Comparison of ENCODE assay signal across 22 cellular contexts in genomic region chr9:70382046-70382708, GRCh38. TPM values are rescaled to one million over a fixed set of nuclear protein-coding genes. Genes with fewer than 3 reads are reported as not detected.
A peak's percentile ranks its signal among the peaks of the same experiment; 100 is the strongest.
DNase-seq lines count a peak whose midpoint lies in the region; ATAC-seq and TF ChIP-seq lines count a peak whose summit lies in the region.
"Had no signal": no experiment of that assay in that cellular context is flagged by ENCODE, and none has a peak within 500 bp of the region (broad histone marks: within the 10 kb centered on the region; RNA-seq: fewer than 3 reads in every experiment).

No MANE protein-coding gene starts in this region.

- H3K36me3 Mint-ChIP-seq in effector memory CD8-positive, alpha-beta T cell (ENCODE audit: insufficient read depth): peaks cover 45% of the 10 kb centered on the region
- H3K36me3 Mint-ChIP-seq in osteocyte (ENCODE audit: unreplicated experiment): peaks cover 42% of the 10 kb centered on the region

- no peaks in the 10 kb centered on the region for H3K27me3 Mint-ChIP-seq in effector memory CD8-positive, alpha-beta T cell
- H3K27me3 Mint-ChIP-seq in osteocyte (ENCODE audit: unreplicated experiment): no peaks in the 10 kb centered on the region
- H3K27me3 Mint-ChIP-seq: CD4-positive, alpha-beta T cell had no signal

- no peak overlapping the region for H3K27ac ChIP-seq in left ventricle myocardium inferior (replicated peaks)
- H3K27ac ChIP-seq: 22Rv1, BLaER1 had no signal

- H3K9me3 Mint-ChIP-seq in effector memory CD8-positive, alpha-beta T cell: no peaks in the 10 kb centered on the region
- H3K9me3 Mint-ChIP-seq in osteocyte (ENCODE audit: unreplicated experiment): no peaks in the 10 kb centered on the region
- H3K9me3 Mint-ChIP-seq: CD4-positive, alpha-beta T cell had no signal

- H3K4me1 ChIP-seq in left ventricle myocardium inferior: peaks cover 63% of the 10 kb centered on the region
- H3K4me1 ChIP-seq: BLaER1 had no signal

- TF ChIP-seq CTCF in left ventricle myocardium inferior (IDR thresholded peaks at IDR 0.05; ENCODE audit: borderline replicate concordance) (no peak), osteocyte (IDR thresholded peaks at IDR 0.05) (no peak)

- no peak overlapping the region for H3K4me3 Mint-ChIP-seq in effector memory CD8-positive, alpha-beta T cell
- no peak overlapping the region for H3K4me3 Mint-ChIP-seq in osteocyte (ENCODE audit: unreplicated experiment)
- H3K4me3 Mint-ChIP-seq: CD4-positive, alpha-beta T cell had no signal

- intact Hi-C loops in Right ventricle myocardium superior (cut with DNase I) (no loop called here), left ventricle myocardium inferior (cut with micrococcal nuclease) (no loop called here)

- peaks cover 28% of the 10 kb centered on the region for H3K36me3 ChIP-seq in left ventricle myocardium inferior

- H3K27me3 ChIP-seq in left ventricle myocardium inferior (ENCODE audit: low read depth): no peaks in the 10 kb centered on the region
- H3K27me3 ChIP-seq: BLaER1 had no signal

- H3K9me3 ChIP-seq in left ventricle myocardium inferior (replicated peaks): no peaks in the 10 kb centered on the region
- H3K9me3 ChIP-seq: BLaER1 had no signal

- no peak for DNase-seq in Right ventricle myocardium superior
- no peak for DNase-seq in left ventricle myocardium inferior
- no peak for DNase-seq in effector memory CD8-positive, alpha-beta T cell
- DNase-seq in osteocyte (ENCODE audit: extremely low spot score, unreplicated experiment): no peak
- no peak for DNase-seq in islet precursor cell
- DNase-seq in NCI-H1048 (lab: John Stamatoyannopoulos, UW): no peak
- no peak for DNase-seq in NCI-H128 (lab: John Stamatoyannopoulos, UW; ENCODE audit: unreplicated experiment)
- DNase-seq: ACHN; CD4-positive, alpha-beta T cell; COR-L47; IMR-90; Karpas-422; NCI-H1417 treated with DMSO at 0.1 percent for 48 hours; NCI-H187; NCI-H2107; NCI-H446 treated with DMSO at 0.1 percent for 48 hours; NCI-H526 treated with DMSO at 0.1 percent for 48 hours; OCI-M1 had no signal

- peak overlapping the region; percentile 49 to 75 for H3K27ac Mint-ChIP-seq in effector memory CD8-positive, alpha-beta T cell
- peak overlapping the region; percentile 60 for H3K27ac Mint-ChIP-seq in osteocyte (ENCODE audit: unreplicated experiment)
- H3K27ac Mint-ChIP-seq: CD4-positive, alpha-beta T cell had no signal

- H3K4me1 Mint-ChIP-seq in effector memory CD8-positive, alpha-beta T cell (ENCODE audit: low read depth in 2 of 2): peaks cover 8 to 15% of the 10 kb centered on the region in 2 donors
- H3K4me1 Mint-ChIP-seq in osteocyte (ENCODE audit: unreplicated experiment): peaks cover 15% of the 10 kb centered on the region

- ATAC-seq in Right ventricle myocardium superior (ENCODE audit: poor library complexity): peak; percentile 57
- no peak for ATAC-seq in effector memory CD8-positive, alpha-beta T cell (replicated peaks)
- ATAC-seq in HG02642 (IDR thresholded peaks at IDR 0.05; ENCODE audit: poor library complexity, unreplicated experiment): no peak
- ATAC-seq: GM12878 had no signal

- no peak overlapping the region for H3K4me3 ChIP-seq in left ventricle myocardium inferior
- H3K4me3 ChIP-seq: BLaER1, GM12878 had no signal

RNA-seq across cellular contexts. Expression of gene KLF9, which starts 32.3 kb away (rescaled TPM):
- total RNA-seq in Right ventricle myocardium superior (50.9 TPM), left ventricle myocardium inferior (52.8 TPM), osteocyte (83.4 and 85.3 TPM in 2 replicates)
